Comparison of ENCODE assay signal across 10 cellular contexts in the genomic region with DNA sequence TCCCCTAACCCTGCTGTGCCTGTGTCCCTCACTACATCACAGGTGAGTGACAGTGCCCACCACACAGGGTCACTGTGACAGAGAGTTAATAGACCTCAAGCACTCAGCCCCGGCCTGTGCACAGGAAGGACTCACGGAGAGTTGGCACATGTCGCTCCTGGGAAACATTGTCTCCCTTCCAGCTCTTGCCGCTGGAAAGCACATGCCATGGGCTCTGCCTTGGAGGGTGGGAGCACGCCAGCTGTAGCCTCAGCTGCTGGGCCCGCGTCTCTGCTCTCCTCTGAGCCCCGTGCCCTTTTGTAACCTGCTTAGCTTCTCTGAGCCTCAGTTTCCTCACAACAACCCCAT. TPM values are rescaled to one million over a fixed set of nuclear protein-coding genes. Genes with fewer than 3 reads are reported as not detected.
DNase-seq lines count a peak whose midpoint lies in the region; ATAC-seq and TF ChIP-seq lines count a peak whose summit lies in the region.
"Had no signal": no experiment of that assay in that cellular context is flagged by ENCODE, and none has a peak within 500 bp of the region (broad histone marks: within the 10 kb centered on the region; RNA-seq: fewer than 3 reads in every experiment).

No MANE protein-coding gene starts in this region.

- peaks cover 3% of the 10 kb centered on the region for H3K79me2 ChIP-seq in trophoblast cell (ENCODE audit: control insufficient read depth, insufficient read depth, low read length, poor library complexity)

- CTCF ChIA-PET in Calu3 (lab: Charles Lee), result interaction anchor here (0.6 kb wide), 1 partner anchor 174 kb away, joined by 3 read pairs; no protein-coding TSS in a partner anchor

- H2BK12ac ChIP-seq in trophoblast cell (ENCODE audit: low read length), result peak overlapping the region; percentile 26

- H3K27me3 Mint-ChIP-seq in Calu3 (ENCODE audit: unreplicated experiment) (no peaks in the 10 kb centered on the region), CD14-positive monocyte (ENCODE audit: low read depth in 3 of 3) (peaks cover 37 to 52% (median 49%) of the 10 kb centered on the region in 3 donors)

- H3K9me3 ChIP-seq in heart left ventricle (no peaks in the 10 kb centered on the region), trophoblast cell (ENCODE audit: insufficient read depth, low read depth, low read length) (no peaks in the 10 kb centered on the region)

- H3K4me1 Mint-ChIP-seq in Calu3 (ENCODE audit: low read depth, unreplicated experiment), result peaks cover 53% of the 10 kb centered on the region
- H3K4me1 Mint-ChIP-seq in CD14-positive monocyte, result peaks cover 7% of the 10 kb centered on the region

- H3K4me2 ChIP-seq in trophoblast cell (ENCODE audit: low read length), result peak overlapping the region; percentile 86

- H4K12ac ChIP-seq in trophoblast cell (ENCODE audit: low read depth, low read length), result no peak overlapping the region

- H3K9ac ChIP-seq in trophoblast cell (ENCODE audit: low read length), result peak overlapping the region; percentile 76

- no peak overlapping the region for H3K27ac Mint-ChIP-seq in Calu3 (ENCODE audit: unreplicated experiment)
- H3K27ac Mint-ChIP-seq in CD14-positive monocyte, result no peak overlapping the region

- H4K91ac ChIP-seq in trophoblast cell (ENCODE audit: low read depth, low read length), result peak overlapping the region; percentile 97

- H3K4me3 Mint-ChIP-seq in Calu3 (ENCODE audit: low read depth, unreplicated experiment) (peak overlapping the region; percentile 74), CD14-positive monocyte (peak overlapping the region in 1 of 2 donors; percentile 79)

- H2AK5ac ChIP-seq in trophoblast cell (ENCODE audit: low read length), result peak overlapping the region; percentile 57

- no peaks in the 10 kb centered on the region for H3K9me3 Mint-ChIP-seq in Calu3 (ENCODE audit: low read depth, unreplicated experiment)
- H3K9me3 Mint-ChIP-seq in CD14-positive monocyte, result peaks cover 0 to 7% (median 0%) of the 10 kb centered on the region in 7 donors

- H2BK120ac ChIP-seq in trophoblast cell (ENCODE audit: insufficient read depth, low read length, poor library complexity), result peak overlapping the region; percentile 0

- peak overlapping the region; percentile 14 for H4K8ac ChIP-seq in trophoblast cell (ENCODE audit: low read depth, low read length)

- 48 to 61% (median 50%) methylated on average over 6 to 8 of the region's 8 CpGs; no CpG with 5 or more reads in 1 of the 4 donors for WGBS in heart left ventricle, 4 donors
- WGBS in trophoblast cell (ENCODE audit: extremely low coverage, insufficient coverage, insufficient read length), result no CpG with 5 or more reads among the region's 8 CpGs

- H3K36me3 ChIP-seq in heart left ventricle (no peaks in the 10 kb centered on the region), trophoblast cell (ENCODE audit: control insufficient read depth in 1 of 2, insufficient read depth in 2 of 2, low read length in 2 of 2) (peaks cover 0 to 5% of the 10 kb centered on the region in 2 experiments)

- H3K79me1 ChIP-seq in trophoblast cell (ENCODE audit: low read length), result peaks cover 9% of the 10 kb centered on the region

- intact Hi-C loops in Calu3 (cut with micrococcal nuclease; ENCODE audit: unreplicated experiment), result no loop called here
- intact Hi-C loops in heart left ventricle (cut with DNase I), result no loop called here
- intact Hi-C loops in CD14-positive monocyte (cut with micrococcal nuclease), result no loop called here

- H3K27me3 ChIP-seq in heart left ventricle, result peaks cover 0 to 20% (median 0%) of the 10 kb centered on the region in 9 donors
- no peaks in the 10 kb centered on the region for H3K27me3 ChIP-seq in trophoblast cell (ENCODE audit: insufficient read depth, low read length)

- peak overlapping the region; percentile 88 for H3K18ac ChIP-seq in trophoblast cell (ENCODE audit: low read length)

- H3K27ac ChIP-seq in heart left ventricle (peak overlapping the region in 11 of 12 donors; percentile 69 to 87 (median 79)), trophoblast cell (ENCODE audit: low read depth, low read length) (no peak overlapping the region)
- H3K27ac ChIP-seq: SK-N-MC had no signal

- H3K14ac ChIP-seq in trophoblast cell (ENCODE audit: low read length), result peak overlapping the region; percentile 19

- H2BK5ac ChIP-seq in trophoblast cell (ENCODE audit: low read depth, low read length, poor library complexity), result no peak overlapping the region

- peak in 3 of 4 donors; percentile 12 to 33 (median 31) for ATAC-seq in heart left ventricle
- ATAC-seq in GM21515 (IDR thresholded peaks at IDR 0.05; ENCODE audit: unreplicated experiment), result no peak

- peak overlapping the region; percentile 27 for H3K4ac ChIP-seq in trophoblast cell (ENCODE audit: low read depth, low read length)

- DNase-seq in Calu3, result no peak
- DNase-seq in heart left ventricle, result peak in 2 of 5 donors; percentile 60 to 62
- no peak for DNase-seq in trophoblast cell
- no peak for DNase-seq in activated gamma-delta T cell treated with Interleukin-2 at 50 U/mL for 16 hours
- no peak for DNase-seq in glomerular visceral epithelial cell (ENCODE audit: extremely low spot score)
- no peak for DNase-seq in CD14-positive monocyte (ENCODE audit: low spot score)

- H3K4me3 ChIP-seq in WI38 (ENCODE audit: low read depth, low read length), result peak overlapping the region; percentile 62
- H3K4me3 ChIP-seq in heart left ventricle, result peak overlapping the region in 11 of 12 donors; percentile 52 to 79 (median 61)
- no peak overlapping the region for H3K4me3 ChIP-seq in trophoblast cell (ENCODE audit: low read depth, low read length)
- H3K4me3 ChIP-seq: SK-N-MC had no signal

- H3K4me1 ChIP-seq in heart left ventricle, result peaks cover 0 to 39% (median 24%) of the 10 kb centered on the region in 12 donors
- peaks cover 17 to 23% of the 10 kb centered on the region in 2 experiments for H3K4me1 ChIP-seq in trophoblast cell (ENCODE audit: control insufficient read depth in 1 of 2, insufficient read depth in 2 of 2, low read length in 2 of 2)

- peaks cover 46% of the 10 kb centered on the region for H3K36me3 Mint-ChIP-seq in Calu3 (ENCODE audit: insufficient read depth, unreplicated experiment)
- H3K36me3 Mint-ChIP-seq in CD14-positive monocyte, result no peaks in the 10 kb centered on the region

- no peak for TF ChIP-seq CTCF in Calu3 (IDR thresholded peaks at IDR 0.05; ENCODE audit: unreplicated experiment)
- TF ChIP-seq CTCF in WI38 (IDR thresholded peaks at IDR 0.05; ENCODE audit: low read depth, low read length), result no peak
- no peak for TF ChIP-seq CTCF in heart left ventricle (IDR thresholded peaks at IDR 0.05)
- no peak for TF ChIP-seq CTCF in CD14-positive monocyte (IDR thresholded peaks at IDR 0.05)

- no peak for TF ChIP-seq POLR2A in heart left ventricle (IDR thresholded peaks at IDR 0.05)

- H3K23ac ChIP-seq in trophoblast cell (ENCODE audit: low read length), result no peak overlapping the region

- no peak overlapping the region for H2AFZ ChIP-seq in trophoblast cell (ENCODE audit: insufficient read depth, low read length, poor library complexity)

- BruUV-seq in Calu3 (replicated peaks; lab: Mats Ljungman, UMichigan), result no TSS peak

RNA-seq across cellular contexts. Expression of gene RHOD, which starts 0.7 kb away (rescaled TPM):
- total RNA-seq in Calu3 (2022) (24.1 and 24.7 TPM in 2 replicates), heart left ventricle (100 to 1,000 TPM in 1 of 9 donors, 10 to 100 TPM in 8; 17.1 to 149 (median 36.8) TPM)
- polyA plus RNA-seq in heart left ventricle (10 to 100 TPM; 79.2 to 86.2 TPM), CD14-positive monocyte (not detected)
- 18.3 and 19.6 TPM in 2 replicates for polyA plus RNA-seq in trophoblast cell (2013)
- total RNA-seq: H4 had no signal

RNA-seq across cellular contexts. Expression of gene SYT12, which starts 34.5 kb away (rescaled TPM):
- 6.2 and 6.4 TPM in 2 replicates for total RNA-seq in Calu3 (2022)
- 1 to 10 TPM in 1 of 9 donors, under 1 TPM in 6, not detected in 2; 0.25 to 2.2 (median 0.40) TPM for total RNA-seq in heart left ventricle
- polyA plus RNA-seq in heart left ventricle, result under 1 TPM; 0.04 to 0.82 TPM
- 0.03 and 0.10 TPM in 2 replicates for polyA plus RNA-seq in trophoblast cell (2013)
- polyA plus RNA-seq in CD14-positive monocyte, result not detected
- total RNA-seq: H4 had no signal
